ENCODE assay signal across 8 cellular contexts in genomic region chr17:68019675-68020450, GRCh38. TPM values are rescaled to one million over a fixed set of nuclear protein-coding genes. Genes with fewer than 3 reads are reported as not detected.
DNase-seq lines count a peak whose midpoint lies in the region; ATAC-seq and TF ChIP-seq lines count a peak whose summit lies in the region.

No MANE protein-coding gene starts in this region.

- peaks cover 10% of the 10 kb centered on the region for H3K4me1 ChIP-seq in left ventricle myocardium inferior

- POLR2A ChIA-PET in T-cell (lab: Charles Lee): interaction anchor here (0.6 to 1.7 kb wide), 5 partner anchors 15 to 1419 kb away, joined by 3 to 17 read pairs (median 3); partner anchors contain the start of gene KPNA2 (in 1 of the 2)

- H3K27ac ChIP-seq in left ventricle myocardium inferior (replicated peaks): peak overlapping the region; percentile 94

- intact Hi-C loops in left ventricle myocardium inferior (cut with micrococcal nuclease): no loop called here

- no peaks in the 10 kb centered on the region for H3K36me3 ChIP-seq in left ventricle myocardium inferior

- H3K4me3 Mint-ChIP-seq in T-cell (peak overlapping the region; percentile 82 to 93 (median 85)), progenitor cell of endocrine pancreas (ENCODE audit: low read depth) (peak overlapping the region; percentile 81)

- no peaks in the 10 kb centered on the region for H3K9me3 ChIP-seq in left ventricle myocardium inferior (replicated peaks)

- DNase-seq in NCI-H146 (lab: John Stamatoyannopoulos, UW) (peak; percentile 92), T-cell (peak; percentile 86 to 99 (median 94)), amygdala (lab: John Stamatoyannopoulos, UW) (peak; percentile 78 to 98 (median 93)), left ventricle myocardium inferior (peak; percentile 95), progenitor cell of endocrine pancreas (ENCODE audit: low spot score, unreplicated experiment) (peak; percentile 99), ureter (ENCODE audit: low spot score) (peak; percentile 98)

- H3K4me3 ChIP-seq in left ventricle myocardium inferior: peak overlapping the region; percentile 73

- peak; percentile 87 for ATAC-seq in HG02884 (IDR thresholded peaks at IDR 0.05; ENCODE audit: unreplicated experiment)
- ATAC-seq in T-cell (replicated peaks in 1 of 4): peak; percentile 90 to 93 (median 93)

- TF ChIP-seq CTCF in left ventricle myocardium inferior (IDR thresholded peaks at IDR 0.05; ENCODE audit: borderline replicate concordance) (peak; percentile 66), progenitor cell of endocrine pancreas (IDR thresholded peaks at IDR 0.05; ENCODE audit: unreplicated experiment) (peak; percentile 63)

- H3K9me3 Mint-ChIP-seq in T-cell: peaks cover 0 to 2% (median 0%) of the 10 kb centered on the region in 3 donors
- H3K9me3 Mint-ChIP-seq in progenitor cell of endocrine pancreas (ENCODE audit: low read depth): no peaks in the 10 kb centered on the region

- peak; percentile 93 for TF ChIP-seq POLR2A in GM15510 (IDR thresholded peaks at IDR 0.05; ENCODE audit: borderline replicate concordance, extremely low read depth, insufficient read length)

- H3K27me3 ChIP-seq in left ventricle myocardium inferior (ENCODE audit: low read depth): no peaks in the 10 kb centered on the region

- H3K36me3 Mint-ChIP-seq in T-cell: no peaks in the 10 kb centered on the region
- H3K36me3 Mint-ChIP-seq in progenitor cell of endocrine pancreas (ENCODE audit: insufficient read depth): peaks cover 2% of the 10 kb centered on the region

- peaks cover 3% of the 10 kb centered on the region in 2 donors for H3K27me3 Mint-ChIP-seq in T-cell
- H3K27me3 Mint-ChIP-seq in progenitor cell of endocrine pancreas: no peaks in the 10 kb centered on the region

- H3K4me1 Mint-ChIP-seq in T-cell (peaks cover 14 to 24% (median 23%) of the 10 kb centered on the region in 3 donors), progenitor cell of endocrine pancreas (ENCODE audit: low read depth) (peaks cover 7% of the 10 kb centered on the region)

- H3K27ac Mint-ChIP-seq in T-cell (peak overlapping the region; percentile 91 to 96), progenitor cell of endocrine pancreas (peak overlapping the region; percentile 99)

- CTCF ChIA-PET in T-cell (lab: Charles Lee): interaction anchor here (0.5 to 1.5 kb wide), 5 partner anchors 11 to 182 kb away, joined by 3 to 4 read pairs (median 3); no protein-coding TSS in a partner anchor

RNA-seq across cellular contexts. Expression of gene KPNA2, which starts 15.7 kb away (rescaled TPM):
- total RNA-seq in T-cell (10 to 100 TPM; 10.1 to 58.1 (median 13.9) TPM), left ventricle myocardium inferior (19.2 TPM), progenitor cell of endocrine pancreas (132 and 140 TPM in 2 replicates), ureter (23.0 TPM)

RNA-seq across cellular contexts. Expression of gene C17orf58, which starts 23.6 kb away (rescaled TPM):
- 1 to 10 TPM in 1 of 5 donors, under 1 TPM in 4; 0.47 to 1.9 (median 0.58) TPM for total RNA-seq in T-cell
- 6.6 TPM for total RNA-seq in left ventricle myocardium inferior
- total RNA-seq in progenitor cell of endocrine pancreas: 10.9 and 12.9 TPM in 2 replicates
- total RNA-seq in ureter: 9.1 TPM

Comparison
In these comparisons a context has a peak if more than half of its experiments do, and no peak if none do; other contexts are left out.
1. Peak in every context shown above with its lines: DNase-seq, ATAC-seq, H3K4me3 ChIP-seq and H3K27ac ChIP-seq.